Comparison of ENCODE assay signal across 23 cellular contexts in genomic region chr12:49979061-49979586, GRCh38. TPM values are rescaled to one million over a fixed set of nuclear protein-coding genes. Genes with fewer than 3 reads are reported as not detected.
A peak's percentile ranks its signal among the peaks of the same experiment; 100 is the strongest.
DNase-seq lines count a peak whose midpoint lies in the region; ATAC-seq lines count a peak whose summit lies in the region.
"Had no signal": no experiment of that assay in that cellular context is flagged by ENCODE, and none has a peak within 500 bp of the region (broad histone marks: within the 10 kb centered on the region; RNA-seq: fewer than 3 reads in every experiment).

No MANE protein-coding gene starts in this region.

- no peak for ATAC-seq in GM21619 (IDR thresholded peaks at IDR 0.05; ENCODE audit: unreplicated experiment)
- ATAC-seq in HG03432 (IDR thresholded peaks at IDR 0.05; ENCODE audit: unreplicated experiment) = no peak
- ATAC-seq: activated naive CD8-positive, alpha-beta T cell treated with anti-CD3 and anti-CD28 coated beads, Interleukin-2, amount 50 U/mL, for 24 hours; stimulated activated memory B cell treated with anti-CD40 and anti-IgM and Interleukin-4, amounts not matched to agents 10 μg/mL and 1 μg/mL and 100 μg/mL, for 72 hours had no signal

- no peaks in the 10 kb centered on the region for H3K36me3 Mint-ChIP-seq in activated naive CD4-positive, alpha-beta T cell treated with anti-CD3 and anti-CD28 coated beads for 36 hours (ENCODE audit: low read depth)
- H3K36me3 Mint-ChIP-seq: naive B cell; stimulated activated memory B cell treated with anti-CD40 and anti-IgM and Interleukin-4, amounts not matched to agents 10 μg/mL and 1 μg/mL and 100 μg/mL, for 72 hours had no signal

- H3K9me3 Mint-ChIP-seq in activated naive CD4-positive, alpha-beta T cell treated with anti-CD3 and anti-CD28 coated beads for 36 hours = no peaks in the 10 kb centered on the region
- H3K9me3 Mint-ChIP-seq: activated CD4-positive, alpha-beta memory T cell treated with anti-CD3 and anti-CD28 coated beads, Interleukin-2, amount 10 ng/mL, durations not matched to agents 7 days and 5 days; activated naive CD8-positive, alpha-beta T cell treated with anti-CD3 and anti-CD28 coated beads, Interleukin-2, amount 50 U/mL, for 24 hours; naive B cell; stimulated activated memory B cell treated with anti-CD40 and anti-IgM and Interleukin-4, amounts not matched to agents 10 μg/mL and 1 μg/mL and 100 μg/mL, for 72 hours had no signal

- H3K27ac Mint-ChIP-seq in activated naive CD4-positive, alpha-beta T cell treated with anti-CD3 and anti-CD28 coated beads for 36 hours = no peak overlapping the region
- H3K27ac Mint-ChIP-seq: activated CD4-positive, alpha-beta memory T cell treated with anti-CD3 and anti-CD28 coated beads, Interleukin-2, amount 10 ng/mL, durations not matched to agents 7 days and 5 days; activated naive CD8-positive, alpha-beta T cell treated with anti-CD3 and anti-CD28 coated beads, Interleukin-2, amount 50 U/mL, for 24 hours; stimulated activated memory B cell treated with anti-CD40 and anti-IgM and Interleukin-4, amounts not matched to agents 10 μg/mL and 1 μg/mL and 100 μg/mL, for 72 hours had no signal

- DNase-seq in NCI-H1694 (lab: John Stamatoyannopoulos, UW) (peak; percentile 24), NCI-H1694 treated with DMSO at 0.1 percent for 48 hours (lab: John Stamatoyannopoulos, UW) (no peak), anterior cingulate cortex (lab: John Stamatoyannopoulos, UW) (peak in 43 of 58 donors; percentile 22 to 82 (median 60)), substantia nigra (lab: John Stamatoyannopoulos, UW) (peak in 40 of 49 donors; percentile 25 to 89 (median 64))
- DNase-seq in activated naive CD4-positive, alpha-beta T cell treated with anti-CD3 and anti-CD28 coated beads for 36 hours = no peak
- DNase-seq: 8988T; activated CD4-positive, alpha-beta memory T cell treated with anti-CD3 and anti-CD28 coated beads, Interleukin-2, amount 10 ng/mL, durations not matched to agents 7 days and 5 days; activated naive CD8-positive, alpha-beta T cell treated with anti-CD3 and anti-CD28 coated beads, Interleukin-2, amount 50 U/mL, for 24 hours; activated T-cell treated with anti-CD3 and anti-CD28 coated beads, Interleukin-2, amount 50 U/mL, for 48 hours; cerebellar nuclear complex; KG1; naive B cell; NCI-H1048; NCI-H2227 treated with DMSO at 0.1 percent for 48 hours; upper lobe of left lung had no signal

- intact Hi-C loops in activated naive CD4-positive, alpha-beta T cell treated with anti-CD3 and anti-CD28 coated beads for 36 hours (cut with micrococcal nuclease) = no loop called here

- H3K4me1 Mint-ChIP-seq in activated naive CD4-positive, alpha-beta T cell treated with anti-CD3 and anti-CD28 coated beads for 36 hours (ENCODE audit: low read depth) = no peaks in the 10 kb centered on the region
- H3K4me1 Mint-ChIP-seq: activated naive CD8-positive, alpha-beta T cell treated with anti-CD3 and anti-CD28 coated beads, Interleukin-2, amount 50 U/mL, for 24 hours; naive B cell; stimulated activated memory B cell treated with anti-CD40 and anti-IgM and Interleukin-4, amounts not matched to agents 10 μg/mL and 1 μg/mL and 100 μg/mL, for 72 hours had no signal

- CTCF ChIA-PET in activated naive CD4-positive, alpha-beta T cell treated with anti-CD3 and anti-CD28 coated beads for 36 hours (lab: Charles Lee) = interaction anchor here (0.6 to 7.3 kb wide), 7 partner anchors 12 to 324 kb away, joined by 3 to 76 read pairs (median 5); no protein-coding TSS in a partner anchor

- H3K4me3 Mint-ChIP-seq in activated naive CD4-positive, alpha-beta T cell treated with anti-CD3 and anti-CD28 coated beads for 36 hours = no peak overlapping the region
- H3K4me3 Mint-ChIP-seq: activated CD4-positive, alpha-beta memory T cell treated with anti-CD3 and anti-CD28 coated beads, Interleukin-2, amount 10 ng/mL, durations not matched to agents 7 days and 5 days; activated naive CD8-positive, alpha-beta T cell treated with anti-CD3 and anti-CD28 coated beads, Interleukin-2, amount 50 U/mL, for 24 hours; naive B cell; stimulated activated memory B cell treated with anti-CD40 and anti-IgM and Interleukin-4, amounts not matched to agents 10 μg/mL and 1 μg/mL and 100 μg/mL, for 72 hours had no signal

- peak overlapping the region; percentile 88 for H3K27ac ChIP-seq in layer of hippocampus (ENCODE audit: low read depth, low read length)
- H3K27ac ChIP-seq in substantia nigra (ENCODE audit: low read depth, low read length, poor library complexity, severe bottlenecking) = peak overlapping the region; percentile 93
- H3K27ac ChIP-seq: BLaER1, prostate gland, upper lobe of left lung had no signal

- no peaks in the 10 kb centered on the region for H3K27me3 Mint-ChIP-seq in activated naive CD4-positive, alpha-beta T cell treated with anti-CD3 and anti-CD28 coated beads for 36 hours (ENCODE audit: low read depth)
- H3K27me3 Mint-ChIP-seq: activated CD4-positive, alpha-beta memory T cell treated with anti-CD3 and anti-CD28 coated beads, Interleukin-2, amount 10 ng/mL, durations not matched to agents 7 days and 5 days; activated naive CD8-positive, alpha-beta T cell treated with anti-CD3 and anti-CD28 coated beads, Interleukin-2, amount 50 U/mL, for 24 hours; naive B cell; stimulated activated memory B cell treated with anti-CD40 and anti-IgM and Interleukin-4, amounts not matched to agents 10 μg/mL and 1 μg/mL and 100 μg/mL, for 72 hours had no signal

- H3K27me3 ChIP-seq in layer of hippocampus (ENCODE audit: control insufficient read depth, insufficient read depth, low read length) = no peaks in the 10 kb centered on the region
- H3K27me3 ChIP-seq: BLaER1, upper lobe of left lung had no signal

RNA-seq across cellular contexts. Expression of gene AQP6, which starts 6.4 kb away (rescaled TPM):
- total RNA-seq in activated naive CD4-positive, alpha-beta T cell treated with anti-CD3 and anti-CD28 coated beads for 36 hours = not detected
- total RNA-seq: activated CD4-positive, alpha-beta memory T cell treated with anti-CD3 and anti-CD28 coated beads, Interleukin-2, amount 10 ng/mL, durations not matched to agents 7 days and 5 days; liver; T-helper 1 cell treated with Interleukin-12 subunit alpha and Interleukin-12 subunit beta and Interleukin-4 antibody, amounts not matched to agents 30 ng/mL and 1 ng/mL, for 36 hours had no signal

RNA-seq across cellular contexts. Expression of gene AQP5, which starts 17.5 kb away (rescaled TPM):
- not detected for total RNA-seq in activated naive CD4-positive, alpha-beta T cell treated with anti-CD3 and anti-CD28 coated beads for 36 hours
- total RNA-seq: activated CD4-positive, alpha-beta memory T cell treated with anti-CD3 and anti-CD28 coated beads, Interleukin-2, amount 10 ng/mL, durations not matched to agents 7 days and 5 days; liver; T-helper 1 cell treated with Interleukin-12 subunit alpha and Interleukin-12 subunit beta and Interleukin-4 antibody, amounts not matched to agents 30 ng/mL and 1 ng/mL, for 36 hours had no signal

RNA-seq across cellular contexts. Expression of gene AQP2, which starts 28.6 kb away (rescaled TPM):
- not detected for total RNA-seq in activated naive CD4-positive, alpha-beta T cell treated with anti-CD3 and anti-CD28 coated beads for 36 hours
- total RNA-seq: activated CD4-positive, alpha-beta memory T cell treated with anti-CD3 and anti-CD28 coated beads, Interleukin-2, amount 10 ng/mL, durations not matched to agents 7 days and 5 days; liver; T-helper 1 cell treated with Interleukin-12 subunit alpha and Interleukin-12 subunit beta and Interleukin-4 antibody, amounts not matched to agents 30 ng/mL and 1 ng/mL, for 36 hours had no signal

RNA-seq across cellular contexts. Expression of gene RACGAP1, which starts 46.2 kb away (rescaled TPM):
- total RNA-seq in activated naive CD4-positive, alpha-beta T cell treated with anti-CD3 and anti-CD28 coated beads for 36 hours = 100 to 1,000 TPM; 156 to 159 TPM

Comparison
In these comparisons a context has a peak if more than half of its experiments do, and no peak if none do; other contexts are left out.
1. DNase-seq: peak in NCI-H1694 (single experiment), anterior cingulate cortex (43 of 58) and substantia nigra (40 of 49); none in NCI-H1694 treated with DMSO at 0.1 percent for 48 hours (single experiment) and activated naive CD4-positive, alpha-beta T cell treated with anti-CD3 and anti-CD28 coated beads for 36 hours (single experiment).